26 cellular contexts compared by ENCODE assay signal in the genomic region with DNA sequence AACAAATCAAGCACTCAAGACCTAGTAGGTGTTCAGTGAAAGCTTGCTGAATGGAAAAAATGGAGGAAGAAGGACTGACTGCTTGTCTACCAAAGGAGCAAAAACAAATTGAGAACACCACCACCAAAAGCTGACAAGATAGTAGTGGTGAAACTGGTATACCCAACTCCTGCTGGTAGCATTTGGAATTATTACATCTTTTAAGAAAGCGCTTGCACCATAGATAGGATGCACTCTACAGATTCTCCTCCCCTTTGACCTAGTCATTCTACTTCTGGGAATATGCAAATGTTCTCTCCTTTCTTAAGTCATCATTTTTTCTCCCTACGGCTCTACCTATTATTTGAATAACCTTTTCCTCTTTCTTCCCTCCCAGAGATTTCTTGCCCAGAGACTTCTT.
DNase-seq lines count a peak whose midpoint lies in the region; ATAC-seq, FAIRE-seq and TF ChIP-seq lines count a peak whose summit lies in the region.
"Had no signal": no experiment of that assay in that cellular context is flagged by ENCODE, and none has a peak within 500 bp of the region (broad histone marks: within the 10 kb centered on the region; RNA-seq: fewer than 3 reads in every experiment).

No MANE protein-coding gene starts in this region.

- TF ChIP-seq CTCF in GM12872 (IDR thresholded peaks at IDR 0.05; ENCODE audit: insufficient read depth, low read depth, low read length) (peak; percentile 7; the same call in 1 of the 3 replicates), K562 (IDR thresholded peaks at IDR 0.05 in 2 of 3, conservative IDR thresholded peaks at IDR 0.05 in 1 of 3; ENCODE audit: insufficient read depth in 2 of 3, low read depth in 1 of 3, low read length in 3 of 3) (no peak), type B pancreatic cell (conservative IDR thresholded peaks at IDR 0.05) (peak; percentile 29)

- BruUV-seq in K562 (replicated peaks; lab: Mats Ljungman, UMichigan) = no TSS peak

- H3K27ac Mint-ChIP-seq in type B pancreatic cell = no peak overlapping the region
- H3K27ac Mint-ChIP-seq: B cell; T-helper 1 cell treated with Interleukin-12 subunit alpha and Interleukin-12 subunit beta and Interleukin-4 antibody, amounts not matched to agents 30 μg/mL and 1 μg/mL, for 36 hours had no signal

- H3K4me3 ChIP-seq in Karpas-422 (ENCODE audit: low read length) = no peak overlapping the region
- H3K4me3 ChIP-seq in K562 = no peak overlapping the region
- H3K4me3 ChIP-seq: Peyer's patch had no signal

- H3K4me2 ChIP-seq in Karpas-422 (ENCODE audit: low read depth, low read length, poor library complexity, severe bottlenecking) (no peak overlapping the region), K562 (ENCODE audit: insufficient read depth, low read length) (no peak overlapping the region)
- H3K4me2 ChIP-seq: SK-N-SH had no signal

- FAIRE-seq in K562 (lab: Jason Lieb, UNC) = no peak
- FAIRE-seq: GM18507, H1 had no signal

- POLR2A ChIA-PET in K562 (lab: Yijun Ruan, JAX) = interaction anchor here (0.6 kb wide), 2 partner anchors 360 to 723 kb away, joined by 3 read pairs; no protein-coding TSS in a partner anchor

- 2% methylated on average over 2 of the region's 2 CpGs for WGBS in K562 (ENCODE audit: insufficient coverage, low coverage, missing lambda C conversion rate)

- peaks cover 49% of the 10 kb centered on the region for H3K27me3 Mint-ChIP-seq in type B pancreatic cell
- H3K27me3 Mint-ChIP-seq: B cell, IgD-negative memory B cell had no signal

- no peaks in the 10 kb centered on the region for H3K9me2 ChIP-seq in Karpas-422 (replicated peaks; ENCODE audit: insufficient read depth, low read length)
- H3K9me2 ChIP-seq: SK-N-SH had no signal

- CTCF ChIA-PET in K562 (lab: Yijun Ruan, JAX; ENCODE audit: low intra/inter-chr PET ratio) = no interaction called here

- no peak for TF ChIP-seq EP300 in K562 (IDR thresholded peaks at IDR 0.05; ENCODE audit: low read length)

- H3K9me1 ChIP-seq in K562 (ENCODE audit: control insufficient read depth, insufficient read depth, low read length) = no peaks in the 10 kb centered on the region

- no peak overlapping the region for H3K9ac ChIP-seq in Karpas-422 (ENCODE audit: low read length)
- no peak overlapping the region for H3K9ac ChIP-seq in K562 (ENCODE audit: insufficient read depth in 1 of 2, low read depth in 2 of 2, low read length in 2 of 2)
- H3K9ac ChIP-seq: SK-N-SH had no signal

- H3K9me3 Mint-ChIP-seq in type B pancreatic cell = no peaks in the 10 kb centered on the region
- H3K9me3 Mint-ChIP-seq: IgD-negative memory B cell; T-helper 1 cell treated with Interleukin-12 subunit alpha and Interleukin-12 subunit beta and Interleukin-4 antibody, amounts not matched to agents 30 μg/mL and 1 μg/mL, for 36 hours had no signal

- in situ Hi-C loops in K562 (cut with MboI) = no loop called here

- peaks cover 7% of the 10 kb centered on the region for H3K4me1 Mint-ChIP-seq in type B pancreatic cell (ENCODE audit: unreplicated experiment)
- H3K4me1 Mint-ChIP-seq: B cell had no signal

- ATAC-seq in K562 = peak; percentile 63

- no peaks in the 10 kb centered on the region for H3K9me3 ChIP-seq in Karpas-422 (ENCODE audit: low read length)
- no peaks in the 10 kb centered on the region for H3K9me3 ChIP-seq in K562 (replicated peaks; ENCODE audit: control insufficient read depth, insufficient read depth, low read depth, low read length)
- H3K9me3 ChIP-seq: Peyer's patch, SK-N-SH had no signal

- H3K36me3 Mint-ChIP-seq in type B pancreatic cell = no peaks in the 10 kb centered on the region
- H3K36me3 Mint-ChIP-seq: IgD-negative memory B cell had no signal

- H3K4me3 Mint-ChIP-seq in type B pancreatic cell = no peak overlapping the region
- H3K4me3 Mint-ChIP-seq: B cell; T-helper 1 cell treated with Interleukin-12 subunit alpha and Interleukin-12 subunit beta and Interleukin-4 antibody, amounts not matched to agents 30 μg/mL and 1 μg/mL, for 36 hours had no signal

- no peak for TF ChIP-seq RAD21 in K562 (CRISPR knock-in tag; conservative IDR thresholded peaks at IDR 0.05 in 1 of 2, IDR thresholded peaks at IDR 0.05 in 1 of 2)

- H3K27ac ChIP-seq in Karpas-422 (ENCODE audit: low read length) (no peak overlapping the region), K562 (ENCODE audit: extremely low read depth, low read depth, low read length) (no peak overlapping the region)
- H3K27ac ChIP-seq: Peyer's patch had no signal

- H4K20me1 ChIP-seq in Karpas-422 (ENCODE audit: insufficient read depth, low read depth, low read length) = 0 out of 2 replicates have a peak, but pooled peaks cover 8% of the 10 kb centered on the region
- H4K20me1 ChIP-seq in K562 (replicated peaks; ENCODE audit: control insufficient read depth, insufficient read depth, low read length) = 0 out of 2 replicates have a peak, but pooled peaks cover 4% of the 10 kb centered on the region

- H3K27me3 ChIP-seq in Karpas-422 (ENCODE audit: low read length) (0 out of 2 replicates have a peak, but pooled peaks cover 3% of the 10 kb centered on the region), K562 (ENCODE audit: control insufficient read depth in 2 of 2, insufficient read depth in 2 of 2, low read length in 2 of 2) (peaks cover 6 to 35% of the 10 kb centered on the region in 2 experiments; a peak in 3 of 5 replicates)
- H3K27me3 ChIP-seq: Peyer's patch had no signal

- no peaks in the 10 kb centered on the region for H3K36me3 ChIP-seq in Karpas-422 (ENCODE audit: insufficient read depth, low read length)
- no peaks in the 10 kb centered on the region for H3K36me3 ChIP-seq in K562 (ENCODE audit: control insufficient read depth, insufficient read depth, low read length)
- H3K36me3 ChIP-seq: Peyer's patch had no signal

- H3K4me1 ChIP-seq in Karpas-422 (ENCODE audit: low read length) (peaks cover 3% of the 10 kb centered on the region), K562 (replicated peaks in 1 of 2; ENCODE audit: control insufficient read depth in 2 of 2, insufficient read depth in 2 of 2, low read length in 2 of 2) (peaks cover 0 to 5% of the 10 kb centered on the region in 2 experiments; a peak in 4 of 5 replicates)
- H3K4me1 ChIP-seq: Peyer's patch had no signal

- no peak for TF ChIP-seq POLR2A in K562 (conservative IDR thresholded peaks at IDR 0.05)

- intact Hi-C loops in K562 (cut with micrococcal nuclease) = no loop called here

- DNase-seq in Karpas-422 = peak; percentile 54
- no peak for DNase-seq in K562 (ENCODE audit: extremely low read depth in 1 of 4, low spot score in 3 of 4)
- DNase-seq in type B pancreatic cell (ENCODE audit: extremely low spot score, unreplicated experiment) = no peak
- no peak for DNase-seq in NCI-H2171 (lab: John Stamatoyannopoulos, UW)
- no peak for DNase-seq in amygdala (lab: John Stamatoyannopoulos, UW)
- DNase-seq in NCI-H1930 (lab: John Stamatoyannopoulos, UW) = no peak
- DNase-seq: Calu3, DMS79 treated with DMSO at 0.1 percent for 48 hours, GF-D8, HCEC 1CT, NCI-H1048, NCI-H1417, NCI-H1694, NCI-H2081, NCI-H226, NCI-H510A, NCI-H69, Peyer's patch, SK-N-SH, SW 1271 had no signal

- H3K79me2 ChIP-seq in Karpas-422 (ENCODE audit: low read length) (no peaks in the 10 kb centered on the region), K562 (ENCODE audit: control insufficient read depth, insufficient read depth, low read length) (no peaks in the 10 kb centered on the region)

- H2AFZ ChIP-seq in Karpas-422 (ENCODE audit: low read length) = no peak overlapping the region
- H2AFZ ChIP-seq in K562 (ENCODE audit: low read depth, low read length) = no peak overlapping the region

TF ChIP-seq in K562, 482 proteins besides CTCF, POLR2A, EP300 and RAD21:
- no peak for TF ChIP-seq MYNN (IDR thresholded peaks at IDR 0.05)
- TF ChIP-seq MYNN (CRISPR knock-in tag; IDR thresholded peaks at IDR 0.05) = no peak
- no peak for TF ChIP-seq SRSF3 (IDR thresholded peaks at IDR 0.05; ENCODE audit: insufficient read depth, low read length)
- no peak for TF ChIP-seq CHD2 (IDR thresholded peaks at IDR 0.05; ENCODE audit: low read depth, low read length)
- TF ChIP-seq NFATC3 (IDR thresholded peaks at IDR 0.05) = no peak
- no peak for TF ChIP-seq PPARD (CRISPR knock-in tag; IDR thresholded peaks at IDR 0.05)
- TF ChIP-seq FOXK1 (CRISPR knock-in tag; IDR thresholded peaks at IDR 0.05; ENCODE audit: borderline replicate concordance) = no peak
- no peak for TF ChIP-seq MTA3 (IDR thresholded peaks at IDR 0.05; ENCODE audit: borderline replicate concordance)
- TF ChIP-seq, protein P1, sequence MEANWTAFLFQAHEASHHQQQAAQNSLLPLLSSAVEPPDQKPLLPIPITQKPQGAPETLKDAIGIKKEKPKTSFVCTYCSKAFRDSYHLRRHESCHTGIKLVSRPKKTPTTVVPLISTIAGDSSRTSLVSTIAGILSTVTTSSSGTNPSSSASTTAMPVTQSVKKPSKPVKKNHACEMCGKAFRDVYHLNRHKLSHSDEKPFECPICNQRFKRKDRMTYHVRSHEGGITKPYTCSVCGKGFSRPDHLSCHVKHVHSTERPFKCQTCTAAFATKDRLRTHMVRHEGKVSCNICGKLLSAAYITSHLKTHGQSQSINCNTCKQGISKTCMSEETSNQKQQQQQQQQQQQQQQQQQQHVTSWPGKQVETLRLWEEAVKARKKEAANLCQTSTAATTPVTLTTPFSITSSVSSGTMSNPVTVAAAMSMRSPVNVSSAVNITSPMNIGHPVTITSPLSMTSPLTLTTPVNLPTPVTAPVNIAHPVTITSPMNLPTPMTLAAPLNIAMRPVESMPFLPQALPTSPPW (CRISPR knock-in tag; IDR thresholded peaks at IDR 0.05) = no peak
- TF ChIP-seq MAFG (tag; conservative IDR thresholded peaks at IDR 0.05) = 0 out of 2 replicates have a peak, but pooled peaks have one; percentile 7

Comparison
In these comparisons a context has a peak if more than half of its experiments do, and no peak if none do; other contexts are left out.
1. CTCF ChIP-seq: peak in GM12872 (single experiment) and type B pancreatic cell (single experiment); none in K562 (0 of 3).